Comparison of ENCODE assay signal across 21 cellular contexts in the genomic region with DNA sequence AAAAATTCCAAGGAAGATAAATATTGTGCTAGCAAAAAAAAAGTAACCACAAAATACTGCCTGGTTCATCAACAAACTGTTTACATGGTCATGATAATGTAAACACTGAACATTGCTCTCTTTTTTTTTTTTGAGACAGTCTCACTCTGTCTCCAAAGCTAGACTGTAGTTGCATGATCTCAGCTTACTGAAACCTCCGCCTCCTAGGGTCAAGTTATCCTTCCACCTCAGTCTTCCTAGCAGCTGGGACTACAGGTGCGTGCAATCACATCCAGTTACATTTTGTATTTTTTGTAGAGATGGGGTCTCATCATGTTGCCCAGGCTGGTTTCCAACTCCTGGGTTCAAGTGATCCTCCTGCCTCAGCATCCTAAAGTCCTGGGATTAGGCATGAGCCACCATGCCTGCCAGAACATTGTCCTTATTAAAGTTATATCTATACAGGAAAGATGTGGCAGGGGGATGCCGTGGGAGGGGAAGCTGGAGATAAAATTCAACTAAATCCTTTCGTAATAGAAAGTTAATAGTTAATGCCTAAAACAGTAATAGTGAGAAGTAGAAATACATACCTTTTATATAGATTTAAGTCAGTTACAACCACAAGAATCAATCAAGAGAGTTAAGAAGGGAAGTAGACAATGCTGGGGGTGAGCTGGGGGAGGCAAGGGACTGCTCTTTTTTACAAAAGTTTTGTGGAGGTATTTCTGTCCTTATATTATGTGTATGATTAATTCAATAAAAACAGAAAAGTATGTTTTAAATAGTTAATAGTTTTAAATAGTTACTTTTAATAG.
"Had no signal": no experiment of that assay in that cellular context is flagged by ENCODE, and none has a peak within 500 bp of the region (broad histone marks: within the 10 kb centered on the region; RNA-seq: fewer than 3 reads in every experiment).

No MANE protein-coding gene starts in this region.

- H3K36me3 ChIP-seq: adrenal gland, colonic mucosa, right lobe of liver, tibial nerve had no signal

- H3K9me3 ChIP-seq: body of pancreas, colonic mucosa, right lobe of liver had no signal

- DNase-seq: activated CD4-positive, alpha-beta T cell treated with anti-CD3 and anti-CD28 coated beads for 4 hours; activated CD4-positive, alpha-beta T cell treated with anti-CD3 and anti-CD28 coated beads, Interleukin-2, amount 50 U/mL, for 4 hours; activated CD4-positive, CD25-positive, alpha-beta regulatory T cell; activated CD8-positive, alpha-beta memory T cell treated with anti-CD3 and anti-CD28 coated beads for 24 hours; activated effector memory CD4-positive, alpha-beta T cell treated with anti-CD3 and anti-CD28 coated beads, Interleukin-2, amount 50 U/mL, for 16 hours; activated naive CD4-positive, alpha-beta T cell treated with anti-CD3 and anti-CD28 coated beads for 36 hours; activated naive CD8-positive, alpha-beta T cell treated with anti-CD3 and anti-CD28 coated beads for 36 hours; activated T-cell treated with anti-CD3 and anti-CD28 coated beads, Interleukin-2, amount 50 U/mL, for 1 hour; adrenal gland; aorta; body of pancreas; cerebellar nuclear complex; colonic mucosa; effector CD8-positive, alpha-beta T cell; islet precursor cell; left cardiac atrium; left ventricle myocardium superior; right lobe of liver; stimulated activated CD4-positive, alpha-beta T cell treated with anti-CD3 and anti-CD28 coated beads, Interleukin-2, amount 100 ng/mL, for 48 hours; stimulated activated naive CD4-positive, alpha-beta T cell treated with Interleukin-2 at 50 U/mL for 16 hours had no signal

- ATAC-seq: body of pancreas, left cardiac atrium, left ventricle myocardium superior, right lobe of liver had no signal

- H3K4me3 ChIP-seq: adrenal gland, body of pancreas, colonic mucosa, right lobe of liver, tibial nerve had no signal

- H3K4me1 ChIP-seq: adrenal gland, body of pancreas, colonic mucosa, right lobe of liver, tibial nerve had no signal

- H3K27me3 ChIP-seq: adrenal gland, body of pancreas, colonic mucosa, right lobe of liver, tibial nerve had no signal

- H3K27ac ChIP-seq: adrenal gland, body of pancreas, colonic mucosa, right lobe of liver, tibial nerve had no signal
